Comparison of ENCODE assay signal across 30 cellular contexts in genomic region chr12:2156333-2156732, GRCh38.
"Had no signal": no experiment of that assay in that cellular context is flagged by ENCODE, and none has a peak within 500 bp of the region (broad histone marks: within the 10 kb centered on the region; RNA-seq: fewer than 3 reads in every experiment).

No MANE protein-coding gene starts in this region.

- H3K36me3 Mint-ChIP-seq: memory B cell; mesothelial cell of epicardium; naive B cell; natural killer cell treated with Interleukin-12 subunit alpha and Interleukin-12 subunit beta and Interleukin-15 and Interleukin-18, amount 100 ng/mL, for 72 hours; type B pancreatic cell had no signal

- H3K4me1 Mint-ChIP-seq: naive B cell had no signal

- H3K4me3 Mint-ChIP-seq: dendritic cell treated with granulocyte-macrophage colony-stimulating factor and Interleukin-4, amounts not matched to agents 40 ng/mL and 50 ng/mL, for 4 days; memory B cell; mesothelial cell of epicardium; naive B cell; natural killer cell treated with Interleukin-12 subunit alpha and Interleukin-12 subunit beta and Interleukin-15 and Interleukin-18, amount 100 ng/mL, for 72 hours; neural crest cell; type B pancreatic cell had no signal

- FAIRE-seq: endothelial cell of umbilical vein, kidney had no signal

- ATAC-seq: gastrocnemius medialis; left lobe of liver; mucosa of descending colon; natural killer cell treated with Interleukin-12 subunit alpha and Interleukin-12 subunit beta and Interleukin-15 and Interleukin-18, amount 100 ng/mL, for 72 hours; right lobe of liver had no signal

- H3K4me3 ChIP-seq: colonic mucosa, esophagus muscularis mucosa, gastrocnemius medialis, lung, mucosa of descending colon, right lobe of liver, smooth muscle cell, stomach, thyroid gland had no signal

- H3K79me2 ChIP-seq: parathyroid adenoma had no signal

- H3K9me3 Mint-ChIP-seq: dendritic cell treated with granulocyte-macrophage colony-stimulating factor and Interleukin-4, amounts not matched to agents 40 ng/mL and 50 ng/mL, for 4 days; mesothelial cell of epicardium; naive B cell; natural killer cell treated with Interleukin-12 subunit alpha and Interleukin-12 subunit beta and Interleukin-15 and Interleukin-18, amount 100 ng/mL, for 72 hours; neural crest cell; type B pancreatic cell had no signal

- H3K9me3 ChIP-seq: colonic mucosa, esophagus muscularis mucosa, gastrocnemius medialis, mucosa of descending colon, neutrophil, right lobe of liver, stomach, thyroid gland had no signal

- H3K27ac ChIP-seq: colonic mucosa, gastrocnemius medialis, neutrophil, parathyroid adenoma, right lobe of liver, stomach, thyroid gland had no signal

- H3K9ac ChIP-seq: parathyroid adenoma had no signal

- H3K4me1 ChIP-seq: colonic mucosa, parathyroid adenoma, right lobe of liver had no signal

- H3K4me2 ChIP-seq: smooth muscle cell had no signal

- H3K36me3 ChIP-seq: colonic mucosa, esophagus muscularis mucosa, gastrocnemius medialis, neutrophil, right lobe of liver, stomach, thyroid gland had no signal

- H3K27me3 ChIP-seq: colonic mucosa, esophagus muscularis mucosa, gastrocnemius medialis, neutrophil, right lobe of liver, stomach, thyroid gland had no signal

- DNase-seq: colonic mucosa; effector memory CD4-positive, alpha-beta T cell; foreskin fibroblast; gastrocnemius medialis; head of caudate nucleus; kidney; mucosa of descending colon; naive B cell; right lobe of liver; stimulated activated CD4-positive, alpha-beta T cell treated with anti-CD3 and anti-CD28 coated beads, Interleukin-12 subunit alpha, Interleukin-12 subunit beta, amount 100 ng/mL, for 4 hours; stimulated activated CD4-positive, alpha-beta T cell treated with anti-CD3 and anti-CD28 coated beads, Interleukin-1b, Interleukin-23, amount 100 ng/mL, for 48 hours; stimulated activated CD4-positive, alpha-beta T cell treated with anti-CD3 and anti-CD28 coated beads, Interleukin-4, amount 100 ng/mL, for 1 hour; stimulated activated CD8-positive, alpha-beta memory T cell treated with anti-CD3 and anti-CD28 coated beads, Interleukin-4, amount 100 ng/mL, for 48 hours; stimulated activated naive CD4-positive, alpha-beta T cell treated with Interleukin-2 at 50 U/mL for 16 hours; stomach; thyroid gland had no signal

- H3K27me3 Mint-ChIP-seq: dendritic cell treated with granulocyte-macrophage colony-stimulating factor and Interleukin-4, amounts not matched to agents 40 ng/mL and 50 ng/mL, for 4 days had no signal

- H2AFZ ChIP-seq: parathyroid adenoma had no signal

- H3K27ac Mint-ChIP-seq: dendritic cell treated with granulocyte-macrophage colony-stimulating factor and Interleukin-4, amounts not matched to agents 40 ng/mL and 50 ng/mL, for 4 days; memory B cell; mesothelial cell of epicardium; naive B cell; natural killer cell treated with Interleukin-12 subunit alpha and Interleukin-12 subunit beta and Interleukin-15 and Interleukin-18, amount 100 ng/mL, for 72 hours; progenitor cell of endocrine pancreas; type B pancreatic cell had no signal
